Comparison of ENCODE assay signal across 27 cellular contexts in genomic region chr10:126939706-126940105, GRCh38. TPM values are rescaled to one million over a fixed set of nuclear protein-coding genes. Genes with fewer than 3 reads are reported as not detected.
DNase-seq lines count a peak whose midpoint lies in the region; ATAC-seq, FAIRE-seq and TF ChIP-seq lines count a peak whose summit lies in the region.
"Had no signal": no experiment of that assay in that cellular context is flagged by ENCODE, and none has a peak within 500 bp of the region (broad histone marks: within the 10 kb centered on the region; RNA-seq: fewer than 3 reads in every experiment).

No MANE protein-coding gene starts in this region.

- no peaks in the 10 kb centered on the region for H3K9me3 ChIP-seq in adrenal gland (replicated peaks in 1 of 3)
- H3K9me3 ChIP-seq: gastrocnemius medialis, thoracic aorta had no signal

- H3K4me1 ChIP-seq in adrenal gland (replicated peaks in 1 of 2) = no peaks in the 10 kb centered on the region

- H3K36me3 ChIP-seq in adrenal gland (replicated peaks in 1 of 2) = no peaks in the 10 kb centered on the region
- H3K36me3 ChIP-seq: gastrocnemius medialis, thoracic aorta had no signal

- H3K4me3 ChIP-seq in adrenal gland = no peak overlapping the region
- H3K4me3 ChIP-seq: gastrocnemius medialis, hepatocyte, thoracic aorta had no signal

- ATAC-seq in left ventricle myocardium superior = no peak
- ATAC-seq: activated CD4-positive, CD25-positive, alpha-beta regulatory T cell treated with anti-CD3 and anti-CD28 coated beads, Interleukin-2, amount 50 U/mL, for 24 hours; activated T-cell treated with anti-CD3 and anti-CD28 coated beads, Interleukin-2, amount 50 U/mL, for 72 hours; gastrocnemius medialis; left lobe of liver; SK-N-SH treated with all-trans-retinoic acid at 6 μM for 48 hours had no signal

- no peak for TF ChIP-seq CTCF in GM13977 (IDR thresholded peaks at IDR 0.05; ENCODE audit: extremely low read depth, insufficient read depth, missing control alignments)
- TF ChIP-seq CTCF in adrenal gland (IDR thresholded peaks at IDR 0.05) = no peak

- in situ Hi-C loops in GM13977 (cut with MboI; ENCODE audit: low pct_unique_long_range_greater_than_20kb, low sequenced_read_pairs, unreplicated experiment) = no loop called here

- no peaks in the 10 kb centered on the region for H3K27me3 ChIP-seq in adrenal gland
- H3K27me3 ChIP-seq: gastrocnemius medialis, hepatocyte had no signal

- WGBS in adrenal gland, 4 donors = 88 to 96% (median 91%) methylated on average over 6 of the region's 6 CpGs

- intact Hi-C loops in cardiac septum (cut with DNase I) = no loop called here
- intact Hi-C loops in left ventricle myocardium superior (cut with micrococcal nuclease) = no loop called here
- intact Hi-C loops in adrenal gland (cut with DNase I) = no loop called here

- DNase-seq in cardiac septum (ENCODE audit: low spot score) (peak; percentile 19), left ventricle myocardium superior (no peak), iPS DF 19.7 (ENCODE audit: low read depth, low spot score) (peak; percentile 3), nucleus accumbens (lab: John Stamatoyannopoulos, UW) (peak in 50 of 56 donors; percentile 24 to 88 (median 67)), H54 (ENCODE audit: insufficient read length, low spot score) (no peak), NCI-H82 (lab: John Stamatoyannopoulos, UW) (no peak), GM13977 (ENCODE audit: low spot score) (no peak), adrenal gland (no peak)
- DNase-seq: activated CD4-positive, alpha-beta memory T cell treated with anti-CD3 and anti-CD28 coated beads for 36 hours; activated T-cell treated with anti-CD3 and anti-CD28 coated beads, Interleukin-2, amount 50 U/mL, for 72 hours; DMS79 treated with DMSO at 0.1 percent for 48 hours; gastrocnemius medialis; GF-D8; mesenchymal stem cell; naive B cell; NCI-H1048; NCI-H187 treated with DMSO at 0.1 percent for 48 hours; NCI-H524; Right ventricle myocardium superior; stimulated activated naive CD4-positive, alpha-beta T cell; T-helper 2 cell had no signal

- H3K27ac ChIP-seq in adrenal gland = no peak overlapping the region
- H3K27ac ChIP-seq: gastrocnemius medialis, hepatocyte, thoracic aorta had no signal

- no peak for FAIRE-seq in H54 (lab: Jason Lieb, UNC)
- FAIRE-seq: urothelium cell line had no signal

- TF ChIP-seq POLR2A in H54 (IDR thresholded peaks at IDR 0.05; ENCODE audit: low read depth, low read length) (no peak), adrenal gland (IDR thresholded peaks at IDR 0.05) (no peak)

RNA-seq across cellular contexts. Expression of gene DOCK1, which starts 34.5 kb away (rescaled TPM):
- total RNA-seq in cardiac septum (31.2 TPM), left ventricle myocardium superior (16.3 TPM), adrenal gland (10 to 100 TPM; 18.1 to 30.4 (median 24.5) TPM)
- 10 to 100 TPM in 1 of 3 donors, 1 to 10 TPM in 2; 8.1 to 14.5 (median 8.3) TPM for polyA plus RNA-seq in adrenal gland

Comparison
In these comparisons a context has a peak if more than half of its experiments do, and no peak if none do; other contexts are left out.
1. DNase-seq: peak in cardiac septum (single experiment), iPS DF 19.7 (single experiment) and nucleus accumbens (50 of 56); none in left ventricle myocardium superior (single experiment), H54 (single experiment), NCI-H82 (single experiment), GM13977 (single experiment) and adrenal gland (0 of 7).